Comparison of ENCODE assay signal across 19 cellular contexts in genomic region chr6:107644513-107644912, GRCh38.
"Had no signal": no experiment of that assay in that cellular context is flagged by ENCODE, and none has a peak within 500 bp of the region (broad histone marks: within the 10 kb centered on the region; RNA-seq: fewer than 3 reads in every experiment).

No MANE protein-coding gene starts in this region.

- H3K27ac ChIP-seq: cardiac muscle cell, neural progenitor cell, WERI-Rb-1 had no signal

- H3K9me3 Mint-ChIP-seq: activated naive CD4-positive, alpha-beta T cell treated with anti-CD3 and anti-CD28 coated beads, Interleukin-2, amount 50 U/mL, for 72 hours; activated T-helper 1 cell treated with anti-CD3 and anti-CD28 coated beads, Interleukin-12 subunit alpha, Interleukin-12 subunit beta, Interleukin-2, Interleukin-4 antibody, amounts not matched to agents 30 ng/mL and 10 ng/mL and 1 ng/mL, durations not matched to agents 14 hours and 24 hours and 36 hours; neural progenitor cell; stimulated activated naive CD8-positive, alpha-beta T cell treated with anti-CD3 and anti-CD28 coated beads, Interleukin-15, Interleukin-2, amounts not matched to agents 100 ng/mL and 50 ng/mL, for 24 hours; type B pancreatic cell had no signal

- H2AFZ ChIP-seq: neural progenitor cell had no signal

- H3K27ac Mint-ChIP-seq: activated naive CD4-positive, alpha-beta T cell treated with anti-CD3 and anti-CD28 coated beads, Interleukin-2, amount 50 U/mL, for 72 hours; activated T-helper 1 cell treated with anti-CD3 and anti-CD28 coated beads, Interleukin-12 subunit alpha, Interleukin-12 subunit beta, Interleukin-2, Interleukin-4 antibody, amounts not matched to agents 30 ng/mL and 10 ng/mL and 1 ng/mL, durations not matched to agents 14 hours and 24 hours and 36 hours; neural progenitor cell; progenitor cell of endocrine pancreas; stimulated activated naive CD8-positive, alpha-beta T cell treated with anti-CD3 and anti-CD28 coated beads, Interleukin-15, Interleukin-2, amounts not matched to agents 100 ng/mL and 50 ng/mL, for 24 hours; type B pancreatic cell had no signal

- H3K27me3 ChIP-seq: cardiac muscle cell, gastrocnemius medialis, neural progenitor cell had no signal

- H3K27me3 Mint-ChIP-seq: progenitor cell of endocrine pancreas; stimulated activated naive CD8-positive, alpha-beta T cell treated with anti-CD3 and anti-CD28 coated beads, Interleukin-15, Interleukin-2, amounts not matched to agents 100 ng/mL and 50 ng/mL, for 24 hours had no signal

- H3K4me3 Mint-ChIP-seq: activated T-helper 1 cell treated with anti-CD3 and anti-CD28 coated beads, Interleukin-12 subunit alpha, Interleukin-12 subunit beta, Interleukin-2, Interleukin-4 antibody, amounts not matched to agents 30 ng/mL and 10 ng/mL and 1 ng/mL, durations not matched to agents 14 hours and 24 hours and 36 hours; neural progenitor cell; stimulated activated naive CD8-positive, alpha-beta T cell treated with anti-CD3 and anti-CD28 coated beads, Interleukin-15, Interleukin-2, amounts not matched to agents 100 ng/mL and 50 ng/mL, for 24 hours; type B pancreatic cell had no signal

- ATAC-seq: activated naive CD4-positive, alpha-beta T cell treated with anti-CD3 and anti-CD28 coated beads, Interleukin-2, amount 50 U/mL, for 72 hours; gastrocnemius medialis; left lobe of liver; right cardiac atrium had no signal

- H3K9me3 ChIP-seq: gastrocnemius medialis had no signal

- H3K4me3 ChIP-seq: cardiac muscle cell, gastrocnemius medialis, lung, neural progenitor cell had no signal

- H3K4me2 ChIP-seq: neural progenitor cell had no signal

- H3K36me3 ChIP-seq: cardiac muscle cell, gastrocnemius medialis, neural progenitor cell, WERI-Rb-1 had no signal

- DNase-seq: activated CD4-positive, alpha-beta T cell treated with anti-CD3 and anti-CD28 coated beads for 1 hour; activated gamma-delta T cell treated with Interleukin-2 at 50 U/mL for 16 hours; gastrocnemius medialis; head of caudate nucleus; midbrain; right cardiac atrium; small intestine; stimulated activated CD4-positive, alpha-beta T cell treated with anti-CD3 and anti-CD28 coated beads, Interleukin-15, amount 100 ng/mL, for 24 hours; stimulated activated CD4-positive, alpha-beta T cell treated with anti-CD3 and anti-CD28 coated beads, Interleukin-2, amount 100 ng/mL, for 48 hours; WERI-Rb-1 had no signal

- H3K9ac ChIP-seq: neural progenitor cell had no signal
